ENCODE assay signal across 8 cellular contexts in the genomic region with DNA sequence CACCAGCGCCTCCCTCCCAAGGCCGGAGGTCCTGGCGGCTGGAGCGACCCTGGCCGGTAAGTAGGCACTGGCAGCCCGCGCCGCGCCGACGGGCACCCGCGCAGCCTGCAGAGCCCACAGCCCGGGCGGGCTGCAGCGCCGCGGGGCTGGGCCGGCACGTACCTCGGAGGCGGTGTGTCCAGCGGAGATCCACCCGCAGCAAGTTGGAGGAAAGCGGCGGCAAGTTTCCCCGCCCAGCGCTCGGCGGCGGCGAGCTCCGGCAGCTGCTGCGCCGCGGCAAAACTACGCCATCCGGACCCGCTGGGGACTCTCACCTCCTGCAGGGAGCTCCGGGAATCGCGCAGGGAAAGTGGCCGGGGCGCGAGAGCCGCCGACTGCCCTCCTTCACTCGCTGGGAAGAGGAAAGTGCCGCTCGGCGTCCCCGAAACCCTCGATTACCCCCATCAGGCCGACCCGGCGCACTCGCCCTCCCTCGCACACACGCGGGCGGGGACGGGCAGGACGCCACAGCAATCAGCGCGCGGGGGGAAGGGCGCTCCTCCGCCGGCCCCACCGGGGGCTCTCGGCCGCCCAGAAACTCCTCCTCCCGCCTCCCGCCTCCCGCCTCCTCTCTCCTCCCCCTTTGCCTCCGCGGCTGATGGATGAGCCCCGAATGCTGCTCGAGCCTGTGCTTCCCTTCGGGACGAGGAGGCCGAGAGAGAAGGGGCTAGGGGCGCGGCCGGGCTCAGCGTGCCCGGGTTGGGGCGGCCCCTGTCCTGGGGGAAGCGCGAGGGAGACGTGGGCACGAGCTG. TPM values are rescaled to one million over a fixed set of nuclear protein-coding genes. Genes with fewer than 3 reads are reported as not detected.
DNase-seq lines count a peak whose midpoint lies in the region; ATAC-seq and TF ChIP-seq lines count a peak whose summit lies in the region.

Gene TGFBR3, minus strand, starts transcription at position 436 of the 791 bp plus-strand sequence. CDS start 24,620 bp downstream, outside the sequence.

- no peaks in the 10 kb centered on the region for H3K9me2 ChIP-seq in SK-N-SH

- H3K36me3 Mint-ChIP-seq in activated naive CD4-positive, alpha-beta T cell treated with anti-CD3 and anti-CD28 coated beads, Interleukin-2, amount 50 U/mL, for 24 hours, result no peaks in the 10 kb centered on the region

- H3K36me3 ChIP-seq in SK-N-SH (replicated peaks in 1 of 2; ENCODE audit: control insufficient read depth in 1 of 2, insufficient read depth in 2 of 2, low read length in 1 of 2) (no peaks in the 10 kb centered on the region), suprapubic skin (no peaks in the 10 kb centered on the region)

- H3K27me3 ChIP-seq in SK-N-SH (ENCODE audit: insufficient read depth), result peaks cover 30% of the 10 kb centered on the region; the same call in 1 of the 2 replicates
- no peaks in the 10 kb centered on the region for H3K27me3 ChIP-seq in suprapubic skin

- POLR2A ChIA-PET in SK-N-SH (lab: Yijun Ruan, JAX), result no interaction called here

- H3K4me3 ChIP-seq in SK-N-SH (ENCODE audit: low read depth in 2 of 2, low read length in 1 of 2) (peak within 1 kb of the TSS; percentile 51 to 68), suprapubic skin (peak within 1 kb of the TSS; percentile 92)

- H4K20me1 ChIP-seq in SK-N-SH (ENCODE audit: insufficient read depth), result no peaks in the 10 kb centered on the region

- no peaks in the 10 kb centered on the region for H3K27me3 Mint-ChIP-seq in activated naive CD4-positive, alpha-beta T cell treated with anti-CD3 and anti-CD28 coated beads, Interleukin-2, amount 50 U/mL, for 24 hours

- H3K4me2 ChIP-seq in SK-N-SH, result peak within 1 kb of the TSS; percentile 94

- H3F3A ChIP-seq in SK-N-SH (replicated peaks; ENCODE audit: insufficient read depth), result no peaks in the 10 kb centered on the region

- H3K4me1 ChIP-seq in SK-N-SH (ENCODE audit: control insufficient read depth in 1 of 2, insufficient read depth in 2 of 2, low read depth in 1 of 2, low read length in 1 of 2) (peaks cover 5 to 10% of the 10 kb centered on the region in 2 experiments; a peak in 1 of 4 replicates), suprapubic skin (peaks cover 50% of the 10 kb centered on the region)

- TF ChIP-seq EP300 in SK-N-SH (IDR thresholded peaks at IDR 0.05; ENCODE audit: borderline replicate concordance in 1 of 2, low read depth in 1 of 2, low read length in 1 of 2), result no peak
- TF ChIP-seq EP300 in suprapubic skin (IDR thresholded peaks at IDR 0.05), result no peak

- TF ChIP-seq POLR2A in suprapubic skin (IDR thresholded peaks at IDR 0.05), result peak in 1 of 2 donors; percentile 88

- peaks cover 43% of the 10 kb centered on the region for H3K4me1 Mint-ChIP-seq in activated naive CD4-positive, alpha-beta T cell treated with anti-CD3 and anti-CD28 coated beads, Interleukin-2, amount 50 U/mL, for 24 hours

- peak within 1 kb of the TSS; percentile 89 for H3K27ac Mint-ChIP-seq in activated naive CD4-positive, alpha-beta T cell treated with anti-CD3 and anti-CD28 coated beads, Interleukin-2, amount 50 U/mL, for 24 hours

- H3K79me2 ChIP-seq in SK-N-SH (ENCODE audit: insufficient read depth), result no peaks in the 10 kb centered on the region

- TF ChIP-seq RAD21 in SK-N-SH (IDR thresholded peaks at IDR 0.05; ENCODE audit: low read length), result no peak

- DNase-seq in DMS53 (lab: John Stamatoyannopoulos, UW) (peak; percentile 94), KG1 (lab: John Stamatoyannopoulos, UW) (peak; percentile 51), SK-N-SH (peak; percentile 85), globus pallidus (ENCODE audit: low spot score) (peak; percentile 80), omental fat pad (ENCODE audit: low spot score) (peak; percentile 69), suprapubic skin (ENCODE audit: low spot score in 2 of 2) (peak; percentile 95)

- CTCF ChIA-PET in SK-N-SH (lab: Yijun Ruan, JAX), result interaction anchor here (0.9 to 1.9 kb wide), 7 partner anchors 10 to 474 kb away, joined by 3 to 5 read pairs (median 3); partner anchors contain the start of gene CDC7

- H3K9ac ChIP-seq in SK-N-SH, result no peak within 1 kb of the TSS; the same call in 1 of the 2 replicates

- no peaks in the 10 kb centered on the region for H3K9me3 Mint-ChIP-seq in activated naive CD4-positive, alpha-beta T cell treated with anti-CD3 and anti-CD28 coated beads, Interleukin-2, amount 50 U/mL, for 24 hours

- no CpG with 5 or more reads among the region's 92 CpGs for WGBS in SK-N-SH (ENCODE audit: low lambda C conversion rate)
- 3% methylated on average over 8 of the region's 92 CpGs for WGBS in suprapubic skin

- H3K9me3 ChIP-seq in SK-N-SH (no peaks in the 10 kb centered on the region), suprapubic skin (no peaks in the 10 kb centered on the region)

- H3K27ac ChIP-seq in SK-N-SH (ENCODE audit: low read depth in 2 of 2, low read length in 1 of 2), result no peak within 1 kb of the TSS
- H3K27ac ChIP-seq in suprapubic skin, result peak within 1 kb of the TSS; percentile 96

- ATAC-seq in GM21717 (IDR thresholded peaks at IDR 0.05; ENCODE audit: unreplicated experiment), result peak; percentile 68
- ATAC-seq in omental fat pad (ENCODE audit: low FRiP score), result peak; percentile 93

- H3K4me3 Mint-ChIP-seq in activated naive CD4-positive, alpha-beta T cell treated with anti-CD3 and anti-CD28 coated beads, Interleukin-2, amount 50 U/mL, for 24 hours, result peak within 1 kb of the TSS; percentile 98

- TF ChIP-seq CTCF in SK-N-SH (IDR thresholded peaks at IDR 0.05) (peak; percentile 40), omental fat pad (IDR thresholded peaks at IDR 0.05) (no peak), suprapubic skin (IDR thresholded peaks at IDR 0.05) (peak; percentile 31 to 71)

- H2AFZ ChIP-seq in SK-N-SH (ENCODE audit: low read depth), result peak within 1 kb of the TSS; percentile 88

TF ChIP-seq in SK-N-SH, 30 proteins besides CTCF, POLR2A, EP300 and RAD21:
- TF ChIP-seq SMC3 (IDR thresholded peaks at IDR 0.05; ENCODE audit: low read depth, low read length) (0 out of 2 replicates have a peak, but pooled peaks have one; percentile 3), POLR2AphosphoS5 (IDR thresholded peaks at IDR 0.05; ENCODE audit: low read depth, low read length) (no peak), PBX3 (IDR thresholded peaks at IDR 0.05) (peak; percentile 52; the same call in 1 of the 2 replicates)
- TF ChIP-seq, protein P1, sequence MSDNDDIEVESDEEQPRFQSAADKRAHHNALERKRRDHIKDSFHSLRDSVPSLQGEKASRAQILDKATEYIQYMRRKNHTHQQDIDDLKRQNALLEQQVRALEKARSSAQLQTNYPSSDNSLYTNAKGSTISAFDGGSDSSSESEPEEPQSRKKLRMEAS (IDR thresholded peaks at IDR 0.05; ENCODE audit: low read depth), result 0 out of 2 replicates have a peak, but pooled peaks have one; percentile 37

RNA-seq across cellular contexts. Expression of gene TGFBR3, which starts in this region (rescaled TPM):
- 0.06 and 0.07 TPM in 2 replicates for polyA plus RNA-seq in SK-N-SH (2012; rRNA removed)
- polyA plus RNA-seq in SK-N-SH (2012; cell fraction: cytosol; rRNA removed), result 0.07 and 0.09 TPM in 2 replicates
- 0.04 and 0.06 TPM in 2 replicates for polyA plus RNA-seq in SK-N-SH (2012; cell fraction: nucleus; rRNA removed)
- 100 to 1,000 TPM; 104 to 267 (median 196) TPM for total RNA-seq in omental fat pad
- 100 to 1,000 TPM in 2 of 4 donors, 10 to 100 TPM in 2; 91.3 to 131 (median 114) TPM for total RNA-seq in suprapubic skin

Comparison
In these comparisons a context has a peak if more than half of its experiments do, and no peak if none do; other contexts are left out.
1. Peak in DNase-seq, H3K4me3 ChIP-seq and H3K4me2 ChIP-seq in SK-N-SH; RNA of the gene not detected or under 1 TPM.
2. CTCF ChIP-seq: peak in SK-N-SH (single experiment) and suprapubic skin (2 of 2); none in omental fat pad (0 of 3).
3. Peak in every context shown above with its lines, with median percentiles within 50 percentile points of each other: DNase-seq.